ENCODE assay signal across 18 cellular contexts in genomic region chr15:95987299-95987698, GRCh38.
"Had no signal": no experiment of that assay in that cellular context is flagged by ENCODE, and none has a peak within 500 bp of the region (broad histone marks: within the 10 kb centered on the region; RNA-seq: fewer than 3 reads in every experiment).

No MANE protein-coding gene starts in this region.

- H3K9ac ChIP-seq: parathyroid adenoma had no signal

- H3K4me1 ChIP-seq: parathyroid adenoma, right lobe of liver, thyroid gland had no signal

- H3K27me3 Mint-ChIP-seq: progenitor cell of endocrine pancreas, type B pancreatic cell had no signal

- H3K36me3 ChIP-seq: right lobe of liver, stomach, thyroid gland had no signal

- H3K4me3 Mint-ChIP-seq: memory B cell, mesothelial cell of epicardium, naive B cell had no signal

- H3K4me1 Mint-ChIP-seq: memory B cell, naive B cell had no signal

- H3K9me3 ChIP-seq: mucosa of descending colon, right lobe of liver, stomach, thyroid gland had no signal

- H3K36me3 Mint-ChIP-seq: memory B cell, mesothelial cell of epicardium, naive B cell, type B pancreatic cell had no signal

- H3K27me3 ChIP-seq: right lobe of liver, stomach, thyroid gland had no signal

- H3K27ac Mint-ChIP-seq: memory B cell, mesothelial cell of epicardium, naive B cell had no signal

- H3K27ac ChIP-seq: dorsolateral prefrontal cortex, right lobe of liver, thyroid gland had no signal

- H2AFZ ChIP-seq: parathyroid adenoma had no signal

- H3K79me2 ChIP-seq: parathyroid adenoma had no signal

- ATAC-seq: mucosa of descending colon, right lobe of liver had no signal

- H3K4me3 ChIP-seq: dorsolateral prefrontal cortex, lung, mucosa of descending colon, right lobe of liver, stomach, thyroid gland had no signal

- DNase-seq: dorsolateral prefrontal cortex; effector CD4-positive, alpha-beta T cell; head of caudate nucleus; mucosa of descending colon; naive B cell; right lobe of liver; small intestine; stimulated activated CD4-positive, alpha-beta T cell treated with anti-CD3 and anti-CD28 coated beads, Interleukin-15, amount 100 ng/mL, for 24 hours; stimulated activated CD4-positive, alpha-beta T cell treated with anti-CD3 and anti-CD28 coated beads, Interleukin-2, amount 100 ng/mL, for 48 hours; stimulated activated naive CD4-positive, alpha-beta T cell; stomach; thyroid gland had no signal
